9 cellular contexts compared by ENCODE assay signal in the genomic region with DNA sequence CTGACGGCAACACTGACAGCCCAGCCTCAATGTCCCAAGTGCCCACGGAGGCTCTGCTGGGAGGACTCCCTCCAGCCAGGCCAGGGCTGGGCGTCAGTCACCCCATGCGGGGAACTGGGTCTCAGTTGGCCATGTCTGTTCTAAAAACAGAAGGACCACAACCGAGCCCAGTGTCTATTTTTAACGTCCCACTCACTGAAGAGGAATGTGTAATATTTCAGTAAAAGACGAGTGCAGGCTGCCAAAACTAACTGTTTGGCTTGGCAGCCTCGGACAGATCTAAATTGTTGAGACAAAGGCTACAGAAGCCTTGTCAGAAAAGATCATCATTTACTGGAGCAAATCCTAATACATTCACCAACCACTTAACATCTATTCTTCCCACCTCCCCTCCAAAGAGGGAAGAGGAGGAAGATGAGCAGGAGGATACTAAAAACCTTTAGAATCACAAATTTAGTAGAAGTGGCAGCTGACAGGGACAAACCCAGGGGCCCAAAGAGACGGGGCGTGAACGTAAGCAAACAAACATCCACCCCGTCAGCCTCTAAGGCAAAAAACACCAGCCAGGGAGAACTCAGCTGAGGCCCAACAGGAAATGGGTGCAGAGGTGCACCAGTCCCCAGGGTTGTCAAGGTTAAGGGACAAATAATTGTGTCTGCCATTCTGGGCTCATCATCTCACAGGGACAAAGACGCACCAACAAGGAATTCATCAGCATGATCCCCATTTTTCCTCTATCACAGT. TPM values are rescaled to one million over a fixed set of nuclear protein-coding genes. Genes with fewer than 3 reads are reported as not detected.
A peak's percentile ranks its signal among the peaks of the same experiment; 100 is the strongest.
DNase-seq lines count a peak whose midpoint lies in the region; ATAC-seq and TF ChIP-seq lines count a peak whose summit lies in the region.
"Had no signal": no experiment of that assay in that cellular context is flagged by ENCODE, and none has a peak within 500 bp of the region (broad histone marks: within the 10 kb centered on the region; RNA-seq: fewer than 3 reads in every experiment).

No MANE protein-coding gene starts in this region.

- TF ChIP-seq CTCF in AG04449 (IDR thresholded peaks at IDR 0.05; ENCODE audit: insufficient read depth, low read length, missing control alignments) (no peak), esophagus muscularis mucosa (IDR thresholded peaks at IDR 0.05) (no peak), GM20000 (IDR thresholded peaks at IDR 0.05; ENCODE audit: extremely low read depth, missing control alignments) (no peak)

- intact Hi-C loops in esophagus muscularis mucosa (cut with DNase I): loop anchor here (2.0 kb wide), 1 partner anchor 15 kb away; no protein-coding TSS in a partner anchor

- no peak for TF ChIP-seq EP300 in esophagus muscularis mucosa (IDR thresholded peaks at IDR 0.05)

- DNase-seq in AG04449 (ENCODE audit: low read depth, low spot score): peak; percentile 80
- DNase-seq in NCI-H460 (ENCODE audit: extremely low read depth, low read depth): peak; percentile 35
- DNase-seq in esophagus muscularis mucosa (ENCODE audit: extremely low spot score): no peak
- peak; percentile 50 for DNase-seq in occipital lobe (lab: John Stamatoyannopoulos, UW)
- no peak for DNase-seq in DMS114 treated with DMSO at 0.1 percent for 48 hours (lab: John Stamatoyannopoulos, UW; ENCODE audit: unreplicated experiment)
- DNase-seq in GM20000 (ENCODE audit: low spot score): no peak
- DNase-seq in OCI-M1 (lab: John Stamatoyannopoulos, UW): no peak
- DNase-seq: stimulated activated naive CD4-positive, alpha-beta T cell treated with Interleukin-2 at 50 U/mL for 16 hours had no signal

- H3K36me3 ChIP-seq in esophagus muscularis mucosa: peaks cover 18 to 26% (median 20%) of the 10 kb centered on the region in 4 donors

- H3K9me3 ChIP-seq in esophagus muscularis mucosa: peaks cover 0 to 6% (median 3%) of the 10 kb centered on the region in 4 donors

- no peak for ATAC-seq in HG02571 (IDR thresholded peaks at IDR 0.05; ENCODE audit: unreplicated experiment)

- 23% methylated on average over 9 of the region's 13 CpGs for WGBS in esophagus muscularis mucosa

- H3K4me3 ChIP-seq in AG04449 (ENCODE audit: low read depth, low read length): no peak overlapping the region
- peak overlapping the region in 1 of 4 donors; percentile 3 for H3K4me3 ChIP-seq in esophagus muscularis mucosa

- POLR2A ChIA-PET in AG04449 (lab: Yijun Ruan, JAX): interaction anchor here (1.2 kb wide), 1 partner anchor 8 kb away, joined by 5 read pairs; no protein-coding TSS in a partner anchor

- no peaks in the 10 kb centered on the region for H3K27me3 ChIP-seq in esophagus muscularis mucosa

- peak overlapping the region; percentile 66 to 78 (median 74) for H3K27ac ChIP-seq in esophagus muscularis mucosa (replicated peaks in 1 of 4)

- TF ChIP-seq POLR2A in esophagus muscularis mucosa (IDR thresholded peaks at IDR 0.05; ENCODE audit: low read depth): no peak

- CTCF ChIA-PET in AG04449 (lab: Yijun Ruan, JAX): interaction anchor here (3.4 kb wide), 1 partner anchor 69 kb away, joined by 10 read pairs; no protein-coding TSS in a partner anchor

- H3K4me1 ChIP-seq in esophagus muscularis mucosa: peaks cover 42 to 70% (median 53%) of the 10 kb centered on the region in 4 donors

RNA-seq across cellular contexts. Expression of a gene that starts 18.7 kb away (rescaled TPM):
- total RNA-seq in NCI-H460 (2014; rRNA removed; shearing (Covaris generic)): 30.8 and 32.7 TPM in 2 replicates
- polyA plus RNA-seq in NCI-H460 (2014; cell fraction: nucleus; rRNA removed): 21.3 and 28.6 TPM in 2 replicates
- 100 to 1,000 TPM in 3 of 4 donors, 10 to 100 TPM in 1; 95.6 to 214 (median 140) TPM for total RNA-seq in esophagus muscularis mucosa
- 14.5 TPM for total RNA-seq in occipital lobe

Comparison
In these comparisons a context has a peak if more than half of its experiments do, and no peak if none do; other contexts are left out.
1. DNase-seq: peak in AG04449 (single experiment), NCI-H460 (single experiment) and occipital lobe (single experiment); none in esophagus muscularis mucosa (single experiment), DMS114 treated with DMSO at 0.1 percent for 48 hours (single experiment), GM20000 (single experiment) and OCI-M1 (single experiment).